ENCODE assay signal across 1 cellular context in genomic region chr15:65300924-65301441, GRCh38.
TF ChIP-seq lines count a peak whose summit lies in the region.

No MANE protein-coding gene starts in this region.

TF ChIP-seq in GM23338, 12 proteins besides CTCF, POLR2A, EP300 and RAD21 (continued from another document):
- TF ChIP-seq ZNF462 (CRISPR knock-in tag; IDR thresholded peaks at IDR 0.05), result no peak
- TF ChIP-seq JUNB (IDR thresholded peaks at IDR 0.05; ENCODE audit: unreplicated experiment), result no peak
- no peak for TF ChIP-seq ZNF331 (CRISPR knock-in tag; IDR thresholded peaks at IDR 0.05; ENCODE audit: low read depth)
TF ChIP-seq in GM23338: peak in this region for 0.
